17 cellular contexts compared by ENCODE assay signal in genomic region chr19:32337176-32337808, GRCh38. TPM values are rescaled to one million over a fixed set of nuclear protein-coding genes. Genes with fewer than 3 reads are reported as not detected.
DNase-seq lines count a peak whose midpoint lies in the region; ATAC-seq and TF ChIP-seq lines count a peak whose summit lies in the region.
"Had no signal": no experiment of that assay in that cellular context is flagged by ENCODE, and none has a peak within 500 bp of the region (broad histone marks: within the 10 kb centered on the region; RNA-seq: fewer than 3 reads in every experiment).

No MANE protein-coding gene starts in this region.

- no peaks in the 10 kb centered on the region for H3K36me3 Mint-ChIP-seq in chondrocyte (ENCODE audit: low read depth)
- H3K36me3 Mint-ChIP-seq: activated CD8-positive, alpha-beta memory T cell treated with anti-CD3 and anti-CD28 coated beads, Interleukin-2, amount 10 ng/mL, durations not matched to agents 7 days and 5 days had no signal

- TF ChIP-seq CTCF in AG04450 (IDR thresholded peaks at IDR 0.05; ENCODE audit: low read depth, low read length): no peak
- no peak; the same call in 1 of the 2 replicates for TF ChIP-seq CTCF in Panc1 (IDR thresholded peaks at IDR 0.05)
- no peak for TF ChIP-seq CTCF in gastroesophageal sphincter (IDR thresholded peaks at IDR 0.05)
- no peak for TF ChIP-seq CTCF in chondrocyte (IDR thresholded peaks at IDR 0.05)

- ATAC-seq in Panc1: no peak
- ATAC-seq in gastroesophageal sphincter: no peak
- no peak for ATAC-seq in HG02610 (IDR thresholded peaks at IDR 0.05; ENCODE audit: unreplicated experiment)
- no peak for ATAC-seq in HG03039 (IDR thresholded peaks at IDR 0.05; ENCODE audit: unreplicated experiment)
- ATAC-seq: activated CD8-positive, alpha-beta memory T cell treated with anti-CD3 and anti-CD28 coated beads, Interleukin-2, amount 10 ng/mL, durations not matched to agents 7 days and 5 days; T-helper 17 cell had no signal

- H3K4me3 ChIP-seq in AG04450 (ENCODE audit: low read depth, low read length) (peak overlapping the region; percentile 46), Panc1 (ENCODE audit: low read depth in 2 of 2, low read length in 2 of 2) (peak overlapping the region; percentile 13 to 26; a peak in 3 of 4 replicates), gastroesophageal sphincter (peak overlapping the region; percentile 23 to 33), rectal smooth muscle tissue (ENCODE audit: low read length) (peak overlapping the region; percentile 45)

- H3K27me3 ChIP-seq in AG04450 (ENCODE audit: control insufficient read depth, insufficient read depth, low read length) (no peaks in the 10 kb centered on the region), Panc1 (ENCODE audit: control insufficient read depth, insufficient read depth, low read length) (no peaks in the 10 kb centered on the region), gastroesophageal sphincter (no peaks in the 10 kb centered on the region), rectal smooth muscle tissue (ENCODE audit: control insufficient read depth, insufficient read depth, low read length) (no peaks in the 10 kb centered on the region)

- CTCF ChIA-PET in AG04450 (lab: Charles Lee): interaction anchor here (0.7 to 5.6 kb wide), 9 partner anchors 8 to 1654 kb away, joined by 3 to 65 read pairs (median 4); partner anchors contain the start of gene ZNF507
- CTCF ChIA-PET in Panc1 (lab: Charles Lee): interaction anchor here (0.6 kb wide), 1 partner anchor 233 kb away, joined by 3 read pairs; no protein-coding TSS in a partner anchor

- no peak for TF ChIP-seq POLR2A in gastroesophageal sphincter (IDR thresholded peaks at IDR 0.05)

- POLR2A ChIA-PET in AG04450 (lab: Yijun Ruan, JAX): interaction anchor here (0.9 kb wide), 1 partner anchor 68 kb away, joined by 4 read pairs; the partner anchor contains the start of gene DPY19L3
- POLR2A ChIA-PET in Panc1 (lab: Charles Lee): no interaction called here

- H3K27ac ChIP-seq in AG04450 (ENCODE audit: low read depth, low read length) (peak overlapping the region; percentile 47), Panc1 (ENCODE audit: low read length) (peak overlapping the region; percentile 68; the same call in 1 of the 2 replicates), gastroesophageal sphincter (peak overlapping the region in 3 of 4 donors; percentile 60 to 72 (median 68)), rectal smooth muscle tissue (ENCODE audit: low read depth, low read length) (peak overlapping the region; percentile 88)

- DNase-seq in AG04450 (ENCODE audit: low read depth, low spot score) (no peak), Panc1 (ENCODE audit: low read depth, low spot score) (no peak), chondrocyte (ENCODE audit: low spot score) (no peak)
- no peak for DNase-seq in stimulated activated CD4-positive, alpha-beta T cell treated with anti-CD3 and anti-CD28 coated beads, Interleukin-15, amount 100 ng/mL, for 24 hours
- DNase-seq: activated CD8-positive, alpha-beta memory T cell treated with anti-CD3 and anti-CD28 coated beads, Interleukin-2, amount 10 ng/mL, durations not matched to agents 7 days and 5 days; activated effector memory CD4-positive, alpha-beta T cell treated with anti-CD3 and anti-CD28 coated beads, Interleukin-2, amount 50 U/mL, for 16 hours; islet precursor cell; NCI-H1436 treated with DMSO at 0.1 percent for 48 hours; NCI-H345; occipital lobe; SHP77; stimulated activated naive CD4-positive, alpha-beta T cell treated with Interleukin-2 at 50 U/mL for 16 hours; T-helper 17 cell had no signal

- H3K4me3 Mint-ChIP-seq in chondrocyte (ENCODE audit: unreplicated experiment): no peak overlapping the region
- H3K4me3 Mint-ChIP-seq: activated CD8-positive, alpha-beta memory T cell treated with anti-CD3 and anti-CD28 coated beads, Interleukin-2, amount 10 ng/mL, durations not matched to agents 7 days and 5 days; T-helper 17 cell had no signal

- H3K27ac Mint-ChIP-seq in chondrocyte (ENCODE audit: unreplicated experiment): no peak overlapping the region
- H3K27ac Mint-ChIP-seq: activated CD8-positive, alpha-beta memory T cell treated with anti-CD3 and anti-CD28 coated beads, Interleukin-2, amount 10 ng/mL, durations not matched to agents 7 days and 5 days had no signal

- H3K36me3 ChIP-seq in Panc1 (ENCODE audit: control insufficient read depth, insufficient read depth, low read length) (no peaks in the 10 kb centered on the region), gastroesophageal sphincter (no peaks in the 10 kb centered on the region), rectal smooth muscle tissue (ENCODE audit: control insufficient read depth, insufficient read depth, low read length) (no peaks in the 10 kb centered on the region)

- intact Hi-C loops in Panc1 (cut with micrococcal nuclease; ENCODE audit: unreplicated experiment): no loop called here

- 53 to 64% methylated on average over 17 to 18 of the region's 18 CpGs for WGBS in gastroesophageal sphincter (ENCODE audit: low coverage in 1 of 2), 2 donors

- H3K27me3 Mint-ChIP-seq in chondrocyte (ENCODE audit: low read depth): peaks cover 6% of the 10 kb centered on the region

- in situ Hi-C loops in Panc1 (cut with HindIII; ENCODE audit: low pct_unique_long_range_greater_than_20kb, low sequenced_read_pairs): no loop called here

- TF ChIP-seq EP300 in gastroesophageal sphincter (IDR thresholded peaks at IDR 0.05): no peak

- no TSS peak for BruUV-seq in Panc1 (replicated peaks; lab: Mats Ljungman, UMichigan)

- no peak overlapping the region for H3K9ac ChIP-seq in rectal smooth muscle tissue (ENCODE audit: low read length)

- peaks cover 12% of the 10 kb centered on the region for H3K4me1 ChIP-seq in Panc1 (ENCODE audit: control insufficient read depth, insufficient read depth, low read length)
- H3K4me1 ChIP-seq in gastroesophageal sphincter: peaks cover 0 to 22% (median 3%) of the 10 kb centered on the region in 3 donors
- peaks cover 9% of the 10 kb centered on the region for H3K4me1 ChIP-seq in rectal smooth muscle tissue (ENCODE audit: control insufficient read depth, insufficient read depth, low read length)

- no peaks in the 10 kb centered on the region for H3K9me3 ChIP-seq in AG04450 (ENCODE audit: control insufficient read depth, insufficient read depth, low read length)
- H3K9me3 ChIP-seq in Panc1 (ENCODE audit: control insufficient read depth, insufficient read depth, low read depth, low read length): no peaks in the 10 kb centered on the region
- H3K9me3 ChIP-seq in gastroesophageal sphincter: no peaks in the 10 kb centered on the region

- H3K9me3 Mint-ChIP-seq in chondrocyte (ENCODE audit: low read depth): no peaks in the 10 kb centered on the region

- no peaks in the 10 kb centered on the region for H3K4me1 Mint-ChIP-seq in chondrocyte (ENCODE audit: low read depth)
- H3K4me1 Mint-ChIP-seq: activated CD8-positive, alpha-beta memory T cell treated with anti-CD3 and anti-CD28 coated beads, Interleukin-2, amount 10 ng/mL, durations not matched to agents 7 days and 5 days had no signal

RNA-seq across cellular contexts. Expression of gene ZNF507, which starts 8.1 kb away (rescaled TPM):
- 15.9 and 20.3 TPM in 2 replicates for polyA plus RNA-seq in AG04450 (2011; rRNA removed)
- polyA minus RNA-seq in AG04450 (2011; rRNA and poly(A)+ RNA removed): 19.9 and 24.9 TPM in 2 replicates
- 28.3 TPM for total RNA-seq in Panc1 (2021; ENCODE audit: unreplicated experiment)
- polyA plus RNA-seq in Panc1 (2012; ENCODE audit: insufficient read length): 9.3 TPM
- 10 to 100 TPM; 13.9 to 28.8 (median 22.3) TPM for total RNA-seq in gastroesophageal sphincter
- 16.7 to 20.6 TPM (median 17.0 TPM) in 3 replicates for total RNA-seq in chondrocyte
